21 cellular contexts compared by ENCODE assay signal in the genomic region with DNA sequence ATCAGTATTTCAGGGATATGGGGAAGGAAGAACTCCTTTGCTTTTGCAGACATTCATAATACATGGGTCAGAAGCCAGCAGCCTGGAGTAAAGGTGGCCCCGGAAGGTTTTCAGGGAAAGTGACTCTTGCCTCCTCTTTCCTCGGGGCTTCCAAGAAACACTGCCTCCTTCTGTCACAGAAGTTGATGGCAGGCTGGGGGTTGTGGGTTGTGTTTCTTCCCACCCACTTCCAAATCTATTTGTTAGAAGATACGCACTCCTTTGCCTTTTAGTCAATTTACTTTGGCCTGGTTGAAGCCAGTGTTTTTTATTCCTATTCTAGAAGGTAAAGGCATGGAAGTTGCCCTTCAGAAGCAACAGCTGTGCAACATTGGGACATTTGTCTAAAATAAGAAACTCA. TPM values are rescaled to one million over a fixed set of nuclear protein-coding genes. Genes with fewer than 3 reads are reported as not detected.
"Had no signal": no experiment of that assay in that cellular context is flagged by ENCODE, and none has a peak within 500 bp of the region (broad histone marks: within the 10 kb centered on the region; RNA-seq: fewer than 3 reads in every experiment).

No MANE protein-coding gene starts in this region.

- H3K4me1 Mint-ChIP-seq: naive B cell had no signal

- H3K4me3 ChIP-seq: body of pancreas, gastrocnemius medialis, heart left ventricle, ovary, spleen, suprapubic skin, upper lobe of right lung had no signal

- H3K36me3 ChIP-seq: gastrocnemius medialis, heart left ventricle, ovary, spleen, suprapubic skin, upper lobe of right lung had no signal

- H3K36me3 Mint-ChIP-seq: activated naive CD8-positive, alpha-beta T cell; naive B cell had no signal

- H3K27ac Mint-ChIP-seq: activated naive CD8-positive, alpha-beta T cell; dendritic cell treated with granulocyte-macrophage colony-stimulating factor and Interleukin-4, amounts not matched to agents 40 ng/mL and 50 ng/mL, for 4 days; naive B cell; stimulated activated naive CD8-positive, alpha-beta T cell treated with anti-CD3 and anti-CD28 coated beads, Interleukin-15, Interleukin-2, amounts not matched to agents 100 ng/mL and 50 ng/mL, for 24 hours had no signal

- H3K4me3 Mint-ChIP-seq: activated naive CD8-positive, alpha-beta T cell; dendritic cell treated with granulocyte-macrophage colony-stimulating factor and Interleukin-4, amounts not matched to agents 40 ng/mL and 50 ng/mL, for 4 days; naive B cell; stimulated activated naive CD8-positive, alpha-beta T cell treated with anti-CD3 and anti-CD28 coated beads, Interleukin-15, Interleukin-2, amounts not matched to agents 100 ng/mL and 50 ng/mL, for 24 hours had no signal

- H3K9me3 ChIP-seq: body of pancreas, gastrocnemius medialis, ovary, spleen, suprapubic skin, upper lobe of right lung had no signal

- H3K27me3 ChIP-seq: body of pancreas, gastrocnemius medialis, heart left ventricle, ovary, spleen, suprapubic skin, upper lobe of right lung had no signal

- H3K4me1 ChIP-seq: body of pancreas, gastrocnemius medialis, heart left ventricle, spleen, suprapubic skin, upper lobe of right lung had no signal

- DNase-seq: activated CD4-positive, alpha-beta T cell treated with anti-CD3 and anti-CD28 coated beads, Interleukin-2, amount 50 U/mL, for 1 hour; activated CD8-positive, alpha-beta memory T cell treated with anti-CD3 and anti-CD28 coated beads for 24 hours; activated gamma-delta T cell treated with Interleukin-2 at 50 U/mL for 16 hours; amygdala; body of pancreas; effector memory CD4-positive, alpha-beta T cell; gastrocnemius medialis; heart left ventricle; islet precursor cell; mammary epithelial cell; naive B cell; ovary; spleen; upper lobe of right lung had no signal

- ATAC-seq: activated CD4-positive, CD25-positive, alpha-beta regulatory T cell treated with anti-CD3 and anti-CD28 coated beads, Interleukin-2, amount 50 U/mL, for 24 hours; body of pancreas; gastrocnemius medialis; left lobe of liver; sciatic nerve; upper lobe of right lung had no signal

- H3K9me3 Mint-ChIP-seq: dendritic cell treated with granulocyte-macrophage colony-stimulating factor and Interleukin-4, amounts not matched to agents 40 ng/mL and 50 ng/mL, for 4 days; naive B cell; stimulated activated naive CD8-positive, alpha-beta T cell treated with anti-CD3 and anti-CD28 coated beads, Interleukin-15, Interleukin-2, amounts not matched to agents 100 ng/mL and 50 ng/mL, for 24 hours had no signal

- H3K27ac ChIP-seq: body of pancreas, gastrocnemius medialis, heart left ventricle, ovary, spleen, suprapubic skin, upper lobe of right lung had no signal

- H3K27me3 Mint-ChIP-seq: dendritic cell treated with granulocyte-macrophage colony-stimulating factor and Interleukin-4, amounts not matched to agents 40 ng/mL and 50 ng/mL, for 4 days had no signal

RNA-seq across cellular contexts. Expression of a gene that starts 19.7 kb away (rescaled TPM):
- polyA plus RNA-seq: mammary epithelial cell had no signal
